ENCODE assay signal across 18 cellular contexts in the genomic region with DNA sequence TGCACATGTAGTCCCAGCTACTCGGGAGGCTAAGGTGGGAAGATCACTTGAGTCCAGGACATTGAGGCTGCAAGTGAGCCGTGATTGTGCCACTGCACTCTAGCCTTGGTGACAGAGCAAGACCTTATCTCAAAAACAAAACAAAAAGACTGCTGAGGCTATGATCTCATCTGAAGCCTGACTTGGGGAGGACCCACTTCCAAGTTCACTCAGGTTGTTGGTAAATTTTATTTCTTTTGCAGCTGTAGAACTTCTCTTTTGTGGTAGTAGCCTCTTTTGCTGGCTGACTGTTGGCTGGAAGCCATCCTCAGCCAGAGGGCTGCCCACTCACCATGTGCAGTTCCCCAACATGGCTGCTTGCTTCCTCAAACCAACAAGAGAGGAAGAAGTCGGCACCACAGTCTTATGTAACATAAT. TPM values are rescaled to one million over a fixed set of nuclear protein-coding genes. Genes with fewer than 3 reads are reported as not detected.
A peak's percentile ranks its signal among the peaks of the same experiment; 100 is the strongest.
DNase-seq lines count a peak whose midpoint lies in the region; ATAC-seq and TF ChIP-seq lines count a peak whose summit lies in the region.
"Had no signal": no experiment of that assay in that cellular context is flagged by ENCODE, and none has a peak within 500 bp of the region (broad histone marks: within the 10 kb centered on the region; RNA-seq: fewer than 3 reads in every experiment).

No MANE protein-coding gene starts in this region.

- no peaks in the 10 kb centered on the region for H3K36me3 ChIP-seq in A673 (ENCODE audit: insufficient read depth, low read length, poor library complexity, severe bottlenecking)
- H3K36me3 ChIP-seq: SJSA1, vagina, WERI-Rb-1 had no signal

- POLR2A ChIA-PET in A673 (lab: Charles Lee; ENCODE audit: low non-redundant PET): no interaction called here

- no peak overlapping the region for H3K27ac ChIP-seq in A673 (ENCODE audit: low read depth, low read length, poor library complexity, severe bottlenecking)
- H3K27ac ChIP-seq: parathyroid adenoma, SJSA1, vagina, WERI-Rb-1 had no signal

- ATAC-seq in HG02973 (IDR thresholded peaks at IDR 0.05; ENCODE audit: unreplicated experiment): no peak

- CTCF ChIA-PET in A673 (lab: Charles Lee): no interaction called here

- intact Hi-C loops in A673 (cut with micrococcal nuclease; ENCODE audit: unreplicated experiment): no loop called here

- DNase-seq in GF-D8 (lab: John Stamatoyannopoulos, UW) (peak; percentile 85), OCI-M1 (lab: John Stamatoyannopoulos, UW) (peak; percentile 81), globus pallidus (ENCODE audit: low spot score) (peak; percentile 59), pons (ENCODE audit: low spot score) (peak; percentile 87), A673 (ENCODE audit: low spot score) (no peak)
- DNase-seq in activated CD4-positive, alpha-beta T cell treated with anti-CD3 and anti-CD28 coated beads for 1 hour: no peak
- no peak for DNase-seq in effector CD8-positive, alpha-beta T cell (lab: John Stamatoyannopoulos, UW)
- DNase-seq: cerebellar nuclear complex, DMS79 treated with DMSO at 0.1 percent for 48 hours, HCEC 1CT, NCI-H1417 treated with DMSO at 0.1 percent for 48 hours, NCI-H524 treated with DMSO at 0.1 percent for 48 hours, WERI-Rb-1 had no signal

- H3K27me3 ChIP-seq in A673 (replicated peaks; ENCODE audit: insufficient read depth, low read depth, low read length, poor library complexity): no peaks in the 10 kb centered on the region
- H3K27me3 ChIP-seq: SJSA1, vagina had no signal

- no peak overlapping the region for H3K4me3 ChIP-seq in A673 (ENCODE audit: low read depth, low read length, poor library complexity, severe bottlenecking)
- H3K4me3 ChIP-seq: SJSA1, vagina had no signal

- no TSS peak for BruUV-seq in A673 (replicated peaks; lab: Mats Ljungman, UMichigan)

- no peaks in the 10 kb centered on the region for H3K9me3 ChIP-seq in A673 (ENCODE audit: low read depth, low read length, poor library complexity, severe bottlenecking)
- H3K9me3 ChIP-seq: SJSA1, vagina had no signal

- no peak for TF ChIP-seq CTCF in A673 (conservative IDR thresholded peaks at IDR 0.05; ENCODE audit: low read depth, low read length)

- no peaks in the 10 kb centered on the region for H3K4me1 ChIP-seq in A673 (ENCODE audit: insufficient read depth, low read length, poor library complexity, severe bottlenecking)
- H3K4me1 ChIP-seq: parathyroid adenoma, vagina had no signal

RNA-seq across cellular contexts. Expression of a gene that starts 36.8 kb away (rescaled TPM):
- total RNA-seq in A673 (2021): 78.3 and 78.8 TPM in 2 replicates

RNA-seq across cellular contexts. Expression of a gene that starts 44.7 kb away (rescaled TPM):
- 112 and 131 TPM in 2 replicates for total RNA-seq in A673 (2021)
- total RNA-seq: HT-29, vagina had no signal

Comparison
In these comparisons a context has a peak if more than half of its experiments do, and no peak if none do; other contexts are left out.
1. DNase-seq: peak in GF-D8 (single experiment), OCI-M1 (single experiment), globus pallidus (single experiment) and pons (single experiment); none in activated CD4-positive, alpha-beta T cell treated with anti-CD3 and anti-CD28 coated beads for 1 hour (single experiment), effector CD8-positive, alpha-beta T cell (single experiment) and A673 (single experiment).